11 cellular contexts compared by ENCODE assay signal in genomic region chr11:19995131-19995530, GRCh38.
DNase-seq lines count a peak whose midpoint lies in the region; ATAC-seq and TF ChIP-seq lines count a peak whose summit lies in the region.
"Had no signal": no experiment of that assay in that cellular context is flagged by ENCODE, and none has a peak within 500 bp of the region (broad histone marks: within the 10 kb centered on the region; RNA-seq: fewer than 3 reads in every experiment).

No MANE protein-coding gene starts in this region.

- no peaks in the 10 kb centered on the region for H3K36me3 Mint-ChIP-seq in effector memory CD8-positive, alpha-beta T cell (ENCODE audit: insufficient read depth)

- POLR2A ChIA-PET in AG04450 (lab: Yijun Ruan, JAX), result interaction anchor here (1.2 kb wide), 2 partner anchors 16 to 41 kb away, joined by 4 to 5 read pairs; no protein-coding TSS in a partner anchor

- H3K4me3 ChIP-seq in AG04450 (ENCODE audit: low read depth, low read length) (no peak overlapping the region), BE2C (ENCODE audit: low read depth, low read length) (no peak overlapping the region)

- no peaks in the 10 kb centered on the region for H3K9me3 Mint-ChIP-seq in effector memory CD8-positive, alpha-beta T cell

- H3K27me3 ChIP-seq in AG04450 (ENCODE audit: control insufficient read depth, insufficient read depth, low read length), result no peaks in the 10 kb centered on the region
- no peaks in the 10 kb centered on the region for H3K27me3 ChIP-seq in BE2C

- ATAC-seq in left colon, result peak; percentile 92
- ATAC-seq in effector memory CD8-positive, alpha-beta T cell (replicated peaks), result no peak
- ATAC-seq in HG02588 (IDR thresholded peaks at IDR 0.05; ENCODE audit: unreplicated experiment), result no peak

- H3K27ac Mint-ChIP-seq in effector memory CD8-positive, alpha-beta T cell, result no peak overlapping the region

- peaks cover 22 to 27% of the 10 kb centered on the region in 2 donors for H3K27me3 Mint-ChIP-seq in effector memory CD8-positive, alpha-beta T cell

- CTCF ChIA-PET in AG04450 (lab: Charles Lee), result interaction anchor here (0.8 kb wide), 1 partner anchor 34 kb away, joined by 3 read pairs; no protein-coding TSS in a partner anchor

- TF ChIP-seq CTCF in AG04450 (IDR thresholded peaks at IDR 0.05; ENCODE audit: low read depth, low read length), result no peak
- TF ChIP-seq CTCF in BE2C (IDR thresholded peaks at IDR 0.05; ENCODE audit: low read depth, low read length), result no peak

- H3K36me3 ChIP-seq in BE2C, result no peaks in the 10 kb centered on the region

- H3K9me3 ChIP-seq in AG04450 (ENCODE audit: control insufficient read depth, insufficient read depth, low read length), result no peaks in the 10 kb centered on the region
- H3K9me3 ChIP-seq in BE2C, result no peaks in the 10 kb centered on the region

- no peak overlapping the region for H3K4me3 Mint-ChIP-seq in effector memory CD8-positive, alpha-beta T cell

- DNase-seq in AG04450 (ENCODE audit: low read depth, low spot score), result peak; percentile 67
- DNase-seq in M059J (ENCODE audit: low read depth), result peak; percentile 91
- peak; percentile 78 for DNase-seq in dedifferentiated amniotic fluid mesenchymal stem cell (ENCODE audit: extremely low spot score)
- no peak for DNase-seq in left colon
- DNase-seq in effector memory CD8-positive, alpha-beta T cell, result no peak
- no peak for DNase-seq in inferior parietal cortex (ENCODE audit: extremely low spot score)
- DNase-seq in BE2C, result no peak
- DNase-seq: amygdala, GOT3, NCI-H774 had no signal

- no peaks in the 10 kb centered on the region for H3K4me1 ChIP-seq in BE2C

- no peaks in the 10 kb centered on the region for H3K4me1 Mint-ChIP-seq in effector memory CD8-positive, alpha-beta T cell (ENCODE audit: low read depth in 2 of 2)

- H3K27ac ChIP-seq in AG04450 (ENCODE audit: low read depth, low read length), result peak overlapping the region; percentile 55

- intact Hi-C loops in left colon (cut with DNase I, micrococcal nuclease), result no loop called here

Comparison
In these comparisons a context has a peak if more than half of its experiments do, and no peak if none do; other contexts are left out.
1. DNase-seq: peak in AG04450 (single experiment), M059J (single experiment) and dedifferentiated amniotic fluid mesenchymal stem cell (single experiment); none in left colon (0 of 2), effector memory CD8-positive, alpha-beta T cell (0 of 3), inferior parietal cortex (single experiment) and BE2C (single experiment).